8 cellular contexts compared by ENCODE assay signal in the genomic region with DNA sequence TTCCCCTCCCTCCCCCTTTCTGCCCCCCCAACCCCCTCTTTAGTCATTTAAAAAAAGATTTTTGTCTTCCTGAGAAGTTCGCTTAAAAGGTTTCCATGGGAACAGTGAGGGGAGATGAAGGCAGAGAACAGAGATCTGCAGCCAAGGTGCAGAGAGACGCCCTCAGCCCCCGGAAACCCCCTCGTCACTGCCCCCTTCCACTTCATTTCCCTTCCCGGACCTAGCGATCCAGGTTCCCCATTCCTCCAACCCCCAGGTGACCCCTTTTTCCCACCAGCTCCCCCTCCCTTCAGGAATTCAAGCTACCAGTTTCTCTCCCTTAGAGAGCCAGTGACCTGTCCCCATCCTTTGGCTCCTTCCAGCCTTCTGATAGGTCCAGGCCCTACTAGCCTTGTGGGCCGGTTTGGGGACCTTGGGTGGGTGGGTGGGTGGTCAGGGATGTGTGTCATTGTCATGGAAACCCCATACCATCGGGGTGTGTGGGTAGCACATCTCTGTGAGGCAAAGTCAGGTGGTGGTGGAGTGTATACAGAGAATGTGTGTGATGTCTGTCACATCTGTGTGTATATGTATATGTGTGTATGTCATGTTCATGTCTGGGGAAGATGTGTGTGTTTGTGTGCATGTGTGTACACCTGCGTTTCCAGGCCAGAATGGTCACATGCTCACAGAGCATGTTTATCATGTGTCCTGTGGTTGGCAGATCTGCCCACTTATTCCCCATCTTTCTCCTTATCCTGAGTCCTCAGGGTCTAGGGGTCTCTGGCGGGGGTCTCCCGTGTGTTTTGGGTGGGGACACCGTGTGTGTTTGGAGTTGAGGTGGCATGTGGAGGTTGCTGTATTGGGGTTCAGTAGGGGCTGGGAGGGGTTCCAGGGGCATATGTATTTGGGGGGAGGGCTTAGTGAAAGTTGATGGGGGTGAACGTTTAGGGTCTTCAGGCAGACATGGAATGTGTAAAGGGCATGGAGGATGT. TPM values are rescaled to one million over a fixed set of nuclear protein-coding genes. Genes with fewer than 3 reads are reported as not detected.
A peak's percentile ranks its signal among the peaks of the same experiment; 100 is the strongest.
DNase-seq lines count a peak whose midpoint lies in the region; ATAC-seq and TF ChIP-seq lines count a peak whose summit lies in the region.

No MANE protein-coding gene starts in this region.

- H3K27me3 ChIP-seq in AG04450 (ENCODE audit: control insufficient read depth, insufficient read depth, low read length): no peaks in the 10 kb centered on the region
- H3K27me3 ChIP-seq in HL-60 (ENCODE audit: insufficient read depth, poor library complexity, severe bottlenecking): no peaks in the 10 kb centered on the region

- H3K27ac ChIP-seq in AG04450 (ENCODE audit: low read depth, low read length) (no peak overlapping the region), HL-60 (replicated peaks) (no peak overlapping the region; the same call in 1 of the 2 replicates)

- ATAC-seq in activated naive CD4-positive, alpha-beta T cell treated with anti-CD3 and anti-CD28 coated beads, Interleukin-2, amount 50 U/mL, for 72 hours: peak; percentile 27 to 46
- ATAC-seq in stimulated activated naive CD8-positive, alpha-beta T cell treated with anti-CD3 and anti-CD28 coated beads, Interleukin-15, amount 100 ng/mL, for 72 hours: peak; percentile 31

- H3K4me1 Mint-ChIP-seq in stimulated activated naive CD8-positive, alpha-beta T cell treated with anti-CD3 and anti-CD28 coated beads, Interleukin-15, amount 100 ng/mL, for 72 hours: peaks cover 70% of the 10 kb centered on the region

- H3K27ac Mint-ChIP-seq in activated naive CD4-positive, alpha-beta T cell treated with anti-CD3 and anti-CD28 coated beads, Interleukin-2, amount 50 U/mL, for 72 hours: peak overlapping the region; percentile 83 to 93
- H3K27ac Mint-ChIP-seq in stimulated activated naive CD8-positive, alpha-beta T cell treated with anti-CD3 and anti-CD28 coated beads, Interleukin-15, amount 100 ng/mL, for 72 hours: peak overlapping the region; percentile 80 to 94

- no peak for DNase-seq in AG04450 (ENCODE audit: low read depth, low spot score)
- no peak for DNase-seq in HL-60 (ENCODE audit: low read depth in 1 of 2, low spot score in 1 of 2)
- DNase-seq in activated naive CD4-positive, alpha-beta T cell treated with anti-CD3 and anti-CD28 coated beads, Interleukin-2, amount 50 U/mL, for 72 hours (ENCODE audit: low spot score in 2 of 2): no peak
- peak in 1 of 2 donors; percentile 35 for DNase-seq in stimulated activated naive CD8-positive, alpha-beta T cell treated with anti-CD3 and anti-CD28 coated beads, Interleukin-15, amount 100 ng/mL, for 72 hours
- DNase-seq in SW 1271 (lab: John Stamatoyannopoulos, UW): no peak
- no peak for DNase-seq in T1000 (lab: John Stamatoyannopoulos, UW)
- no peak for DNase-seq in SIG-M5 treated with dmso at 0.1 percent for 504 hours (lab: John Stamatoyannopoulos, UW; ENCODE audit: unreplicated experiment)

- H3K36me3 Mint-ChIP-seq in activated naive CD4-positive, alpha-beta T cell treated with anti-CD3 and anti-CD28 coated beads, Interleukin-2, amount 50 U/mL, for 72 hours: peaks cover 14 to 32% of the 10 kb centered on the region in 2 donors

- TF ChIP-seq CTCF in AG04450 (IDR thresholded peaks at IDR 0.05; ENCODE audit: low read depth, low read length) (no peak), HL-60 (IDR thresholded peaks at IDR 0.05; ENCODE audit: insufficient read depth, low read length) (no peak)

- H3K27me3 Mint-ChIP-seq in stimulated activated naive CD8-positive, alpha-beta T cell treated with anti-CD3 and anti-CD28 coated beads, Interleukin-15, amount 100 ng/mL, for 72 hours: no peaks in the 10 kb centered on the region

- H3K4me3 ChIP-seq in AG04450 (ENCODE audit: low read depth, low read length) (peak overlapping the region; percentile 73), HL-60 (replicated peaks; ENCODE audit: insufficient read depth, low read length) (peak overlapping the region; percentile 58), iPS-18c (ENCODE audit: insufficient read depth, low read depth, low read length) (peak overlapping the region; percentile 74)

- H3K9me3 Mint-ChIP-seq in activated naive CD4-positive, alpha-beta T cell treated with anti-CD3 and anti-CD28 coated beads, Interleukin-2, amount 50 U/mL, for 72 hours: no peaks in the 10 kb centered on the region
- peaks cover 0 to 9% of the 10 kb centered on the region in 2 donors for H3K9me3 Mint-ChIP-seq in stimulated activated naive CD8-positive, alpha-beta T cell treated with anti-CD3 and anti-CD28 coated beads, Interleukin-15, amount 100 ng/mL, for 72 hours

- H3K4me3 Mint-ChIP-seq in stimulated activated naive CD8-positive, alpha-beta T cell treated with anti-CD3 and anti-CD28 coated beads, Interleukin-15, amount 100 ng/mL, for 72 hours: peak overlapping the region; percentile 83 to 96

- CTCF ChIA-PET in AG04450 (lab: Charles Lee): interaction anchor here (0.6 to 2.2 kb wide), 8 partner anchors 10 to 1081 kb away, joined by 3 to 18 read pairs (median 3); partner anchors contain the start of genes CUTA and WDR46

- H3K9me3 ChIP-seq in AG04450 (ENCODE audit: control insufficient read depth, insufficient read depth, low read length) (no peaks in the 10 kb centered on the region), iPS-18c (ENCODE audit: control insufficient read depth, insufficient read depth, low read length) (no peaks in the 10 kb centered on the region)

- POLR2A ChIA-PET in AG04450 (lab: Yijun Ruan, JAX): interaction anchor here (1.1 to 1.6 kb wide), 2 partner anchors 17 to 155 kb away, joined by 4 to 5 read pairs; partner anchors contain the start of genes RPS18 and VPS52

RNA-seq across cellular contexts. Expression of gene SYNGAP1, which starts 7.0 kb away (rescaled TPM):
- polyA plus RNA-seq in AG04450 (2011; rRNA removed): 5.3 and 6.5 TPM in 2 replicates
- polyA minus RNA-seq in AG04450 (2011; rRNA and poly(A)+ RNA removed): 7.9 and 9.1 TPM in 2 replicates
- total RNA-seq in activated naive CD4-positive, alpha-beta T cell treated with anti-CD3 and anti-CD28 coated beads, Interleukin-2, amount 50 U/mL, for 72 hours: 10 to 100 TPM; 70.5 to 71.7 TPM

RNA-seq across cellular contexts. Expression of gene CUTA, which starts 9.0 kb away (rescaled TPM):
- 298 and 340 TPM in 2 replicates for polyA plus RNA-seq in AG04450 (2011; rRNA removed)
- polyA minus RNA-seq in AG04450 (2011; rRNA and poly(A)+ RNA removed): 153 and 179 TPM in 2 replicates
- total RNA-seq in activated naive CD4-positive, alpha-beta T cell treated with anti-CD3 and anti-CD28 coated beads, Interleukin-2, amount 50 U/mL, for 72 hours: 100 to 1,000 TPM; 186 to 334 TPM

RNA-seq across cellular contexts. Expression of gene PHF1, which starts 16.1 kb away (rescaled TPM):
- polyA plus RNA-seq in AG04450 (2011; rRNA removed): 26.6 and 29.7 TPM in 2 replicates
- polyA minus RNA-seq in AG04450 (2011; rRNA and poly(A)+ RNA removed): 23.6 and 32.0 TPM in 2 replicates
- total RNA-seq in activated naive CD4-positive, alpha-beta T cell treated with anti-CD3 and anti-CD28 coated beads, Interleukin-2, amount 50 U/mL, for 72 hours: 100 to 1,000 TPM in 1 of 2 donors, 10 to 100 TPM in 1; 27.5 to 156 TPM

RNA-seq across cellular contexts. Expression of gene ZBTB9, which starts 27.5 kb away (rescaled TPM):
- polyA plus RNA-seq in AG04450 (2011; rRNA removed): 5.8 and 6.0 TPM in 2 replicates
- 7.7 and 8.0 TPM in 2 replicates for polyA minus RNA-seq in AG04450 (2011; rRNA and poly(A)+ RNA removed)
- 10 to 100 TPM in 1 of 2 donors, 1 to 10 TPM in 1; 9.4 to 12.5 TPM for total RNA-seq in activated naive CD4-positive, alpha-beta T cell treated with anti-CD3 and anti-CD28 coated beads, Interleukin-2, amount 50 U/mL, for 72 hours

RNA-seq across cellular contexts. Expression of gene KIFC1, which starts 35.3 kb away (rescaled TPM):
- polyA plus RNA-seq in AG04450 (2011; rRNA removed): 10.2 TPM in 2 replicates
- polyA minus RNA-seq in AG04450 (2011; rRNA and poly(A)+ RNA removed): 13.0 and 14.6 TPM in 2 replicates
- total RNA-seq in activated naive CD4-positive, alpha-beta T cell treated with anti-CD3 and anti-CD28 coated beads, Interleukin-2, amount 50 U/mL, for 72 hours: 100 to 1,000 TPM; 103 to 170 TPM
